Comparison of ENCODE assay signal across 1 cellular context in genomic region chr7:129224251-129225205, GRCh38.
TF ChIP-seq lines count a peak whose summit lies in the region.

TSS of gene AHCYL2 (plus strand) at chr7:129225030.

TF ChIP-seq in K562, 482 proteins besides CTCF, POLR2A, EP300 and RAD21 (continued from another document and continues in another):
- TF ChIP-seq LCOR (CRISPR knock-in tag; IDR thresholded peaks at IDR 0.05), result peak; percentile 86
- peak; percentile 73 for TF ChIP-seq AFF4 (CRISPR knock-in tag; IDR thresholded peaks at IDR 0.05)
- 0 out of 2 replicates have a peak, but pooled peaks have one; percentile 68 for TF ChIP-seq KDM2B (CRISPR knock-in tag; IDR thresholded peaks at IDR 0.05)
- TF ChIP-seq POLR2AphosphoS5 (IDR thresholded peaks at IDR 0.05; ENCODE audit: control insufficient read depth, insufficient read depth, low read depth, low read length), result no peak; the same call in none of the 2 replicates
- TF ChIP-seq HBP1 (CRISPR knock-in tag; IDR thresholded peaks at IDR 0.05), result 0 out of 2 replicates have a peak, but pooled peaks have one; percentile 44
- peak; percentile 93 for TF ChIP-seq DIDO1 (tag; IDR thresholded peaks at IDR 0.05; ENCODE audit: low read depth)
- TF ChIP-seq, protein P1, sequence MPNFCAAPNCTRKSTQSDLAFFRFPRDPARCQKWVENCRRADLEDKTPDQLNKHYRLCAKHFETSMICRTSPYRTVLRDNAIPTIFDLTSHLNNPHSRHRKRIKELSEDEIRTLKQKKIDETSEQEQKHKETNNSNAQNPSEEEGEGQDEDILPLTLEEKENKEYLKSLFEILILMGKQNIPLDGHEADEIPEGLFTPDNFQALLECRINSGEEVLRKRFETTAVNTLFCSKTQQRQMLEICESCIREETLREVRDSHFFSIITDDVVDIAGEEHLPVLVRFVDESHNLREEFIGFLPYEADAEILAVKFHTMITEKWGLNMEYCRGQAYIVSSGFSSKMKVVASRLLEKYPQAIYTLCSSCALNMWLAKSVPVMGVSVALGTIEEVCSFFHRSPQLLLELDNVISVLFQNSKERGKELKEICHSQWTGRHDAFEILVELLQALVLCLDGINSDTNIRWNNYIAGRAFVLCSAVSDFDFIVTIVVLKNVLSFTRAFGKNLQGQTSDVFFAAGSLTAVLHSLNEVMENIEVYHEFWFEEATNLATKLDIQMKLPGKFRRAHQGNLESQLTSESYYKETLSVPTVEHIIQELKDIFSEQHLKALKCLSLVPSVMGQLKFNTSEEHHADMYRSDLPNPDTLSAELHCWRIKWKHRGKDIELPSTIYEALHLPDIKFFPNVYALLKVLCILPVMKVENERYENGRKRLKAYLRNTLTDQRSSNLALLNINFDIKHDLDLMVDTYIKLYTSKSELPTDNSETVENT (CRISPR knock-in tag; IDR thresholded peaks at IDR 0.05), result no peak
- no peak for TF ChIP-seq ZNF124 (CRISPR knock-in tag; IDR thresholded peaks at IDR 0.05)
- TF ChIP-seq, protein P2, sequence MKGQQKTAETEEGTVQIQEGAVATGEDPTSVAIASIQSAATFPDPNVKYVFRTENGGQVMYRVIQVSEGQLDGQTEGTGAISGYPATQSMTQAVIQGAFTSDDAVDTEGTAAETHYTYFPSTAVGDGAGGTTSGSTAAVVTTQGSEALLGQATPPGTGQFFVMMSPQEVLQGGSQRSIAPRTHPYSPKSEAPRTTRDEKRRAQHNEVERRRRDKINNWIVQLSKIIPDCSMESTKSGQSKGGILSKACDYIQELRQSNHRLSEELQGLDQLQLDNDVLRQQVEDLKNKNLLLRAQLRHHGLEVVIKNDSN (CRISPR knock-in tag; IDR thresholded peaks at IDR 0.05), result peak; percentile 99
- peak; percentile 69 for TF ChIP-seq REST (CRISPR knock-in tag; IDR thresholded peaks at IDR 0.05; ENCODE audit: low read depth)
- TF ChIP-seq MBD2 (IDR thresholded peaks at IDR 0.05; ENCODE audit: borderline replicate concordance, low read depth), result peak; percentile 98
- TF ChIP-seq GABPA (tag; conservative IDR thresholded peaks at IDR 0.05; ENCODE audit: low read depth), result peak; percentile 94
- TF ChIP-seq, protein P3, sequence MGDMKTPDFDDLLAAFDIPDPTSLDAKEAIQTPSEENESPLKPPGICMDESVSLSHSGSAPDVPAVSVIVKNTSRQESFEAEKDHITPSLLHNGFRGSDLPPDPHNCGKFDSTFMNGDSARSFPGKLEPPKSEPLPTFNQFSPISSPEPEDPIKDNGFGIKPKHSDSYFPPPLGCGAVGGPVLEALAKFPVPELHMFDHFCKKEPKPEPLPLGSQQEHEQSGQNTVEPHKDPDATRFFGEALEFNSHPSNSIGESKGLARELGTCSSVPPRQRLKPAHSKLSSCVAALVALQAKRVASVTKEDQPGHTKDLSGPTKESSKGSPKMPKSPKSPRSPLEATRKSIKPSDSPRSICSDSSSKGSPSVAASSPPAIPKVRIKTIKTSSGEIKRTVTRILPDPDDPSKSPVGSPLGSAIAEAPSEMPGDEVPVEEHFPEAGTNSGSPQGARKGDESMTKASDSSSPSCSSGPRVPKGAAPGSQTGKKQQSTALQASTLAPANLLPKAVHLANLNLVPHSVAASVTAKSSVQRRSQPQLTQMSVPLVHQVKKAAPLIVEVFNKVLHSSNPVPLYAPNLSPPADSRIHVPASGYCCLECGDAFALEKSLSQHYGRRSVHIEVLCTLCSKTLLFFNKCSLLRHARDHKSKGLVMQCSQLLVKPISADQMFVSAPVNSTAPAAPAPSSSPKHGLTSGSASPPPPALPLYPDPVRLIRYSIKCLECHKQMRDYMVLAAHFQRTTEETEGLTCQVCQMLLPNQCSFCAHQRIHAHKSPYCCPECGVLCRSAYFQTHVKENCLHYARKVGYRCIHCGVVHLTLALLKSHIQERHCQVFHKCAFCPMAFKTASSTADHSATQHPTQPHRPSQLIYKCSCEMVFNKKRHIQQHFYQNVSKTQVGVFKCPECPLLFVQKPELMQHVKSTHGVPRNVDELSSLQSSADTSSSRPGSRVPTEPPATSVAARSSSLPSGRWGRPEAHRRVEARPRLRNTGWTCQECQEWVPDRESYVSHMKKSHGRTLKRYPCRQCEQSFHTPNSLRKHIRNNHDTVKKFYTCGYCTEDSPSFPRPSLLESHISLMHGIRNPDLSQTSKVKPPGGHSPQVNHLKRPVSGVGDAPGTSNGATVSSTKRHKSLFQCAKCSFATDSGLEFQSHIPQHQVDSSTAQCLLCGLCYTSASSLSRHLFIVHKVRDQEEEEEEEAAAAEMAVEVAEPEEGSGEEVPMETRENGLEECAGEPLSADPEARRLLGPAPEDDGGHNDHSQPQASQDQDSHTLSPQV (IDR thresholded peaks at IDR 0.05), result peak; percentile 95
- peak; percentile 78 for TF ChIP-seq ZBTB7A (IDR thresholded peaks at IDR 0.05; ENCODE audit: borderline replicate concordance, control insufficient read depth, low read depth, low read length)
- TF ChIP-seq TRIM28 (IDR thresholded peaks at IDR 0.05), result peak; percentile 75
- peak; percentile 68; the same call in 1 of the 2 replicates for TF ChIP-seq CREB3 (tag; conservative IDR thresholded peaks at IDR 0.05; ENCODE audit: low read depth)
- TF ChIP-seq, protein P4, sequence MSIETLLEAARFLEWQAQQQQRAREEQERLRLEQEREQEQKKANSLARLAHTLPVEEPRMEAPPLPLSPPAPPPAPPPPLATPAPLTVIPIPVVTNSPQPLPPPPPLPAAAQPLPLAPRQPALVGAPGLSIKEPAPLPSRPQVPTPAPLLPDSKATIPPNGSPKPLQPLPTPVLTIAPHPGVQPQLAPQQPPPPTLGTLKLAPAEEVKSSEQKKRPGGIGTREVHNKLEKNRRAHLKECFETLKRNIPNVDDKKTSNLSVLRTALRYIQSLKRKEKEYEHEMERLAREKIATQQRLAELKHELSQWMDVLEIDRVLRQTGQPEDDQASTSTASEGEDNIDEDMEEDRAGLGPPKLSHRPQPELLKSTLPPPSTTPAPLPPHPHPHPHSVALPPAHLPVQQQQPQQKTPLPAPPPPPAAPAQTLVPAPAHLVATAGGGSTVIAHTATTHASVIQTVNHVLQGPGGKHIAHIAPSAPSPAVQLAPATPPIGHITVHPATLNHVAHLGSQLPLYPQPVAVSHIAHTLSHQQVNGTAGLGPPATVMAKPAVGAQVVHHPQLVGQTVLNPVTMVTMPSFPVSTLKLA (conservative IDR thresholded peaks at IDR 0.05), result peak; percentile 96 to 98
- peak; percentile 81 for TF ChIP-seq MITF (IDR thresholded peaks at IDR 0.05)
- TF ChIP-seq ZBTB2 (IDR thresholded peaks at IDR 0.05), result peak; percentile 78; the same call in 1 of the 2 replicates
- TF ChIP-seq, protein P5, sequence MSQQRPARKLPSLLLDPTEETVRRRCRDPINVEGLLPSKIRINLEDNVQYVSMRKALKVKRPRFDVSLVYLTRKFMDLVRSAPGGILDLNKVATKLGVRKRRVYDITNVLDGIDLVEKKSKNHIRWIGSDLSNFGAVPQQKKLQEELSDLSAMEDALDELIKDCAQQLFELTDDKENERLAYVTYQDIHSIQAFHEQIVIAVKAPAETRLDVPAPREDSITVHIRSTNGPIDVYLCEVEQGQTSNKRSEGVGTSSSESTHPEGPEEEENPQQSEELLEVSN (IDR thresholded peaks at IDR 0.05; ENCODE audit: borderline replicate concordance in 1 of 2, extremely low read depth in 1 of 2, insufficient read depth in 1 of 2, insufficient read length in 1 of 2, low read depth in 1 of 2, low read length in 1 of 2, poor library complexity in 1 of 2, severe bottlenecking in 1 of 2), result peak; percentile 88 to 92
- TF ChIP-seq CREB1 (IDR thresholded peaks at IDR 0.05), result peak; percentile 85
- TF ChIP-seq CREB1 (CRISPR knock-in tag; IDR thresholded peaks at IDR 0.05), result peak; percentile 87
- TF ChIP-seq PHF8 (IDR thresholded peaks at IDR 0.05; ENCODE audit: borderline replicate concordance, low read length), result peak; percentile 64; the same call in 1 of the 2 replicates
- peak; percentile 87; the same call in 1 of the 2 replicates for TF ChIP-seq MTA1 (IDR thresholded peaks at IDR 0.05; ENCODE audit: borderline replicate concordance)
- TF ChIP-seq U2AF1 (optimal IDR thresholded peaks at IDR 0.05; ENCODE audit: low read depth, low read length), result peak; percentile 33
- peak; percentile 87; the same call in 1 of the 2 replicates for TF ChIP-seq NBN (IDR thresholded peaks at IDR 0.05; ENCODE audit: low read depth)
- peak; percentile 43; the same call in 1 of the 2 replicates for TF ChIP-seq MAFK (IDR thresholded peaks at IDR 0.05; ENCODE audit: low read length)
- peak; percentile 100 for TF ChIP-seq SP1 (CRISPR knock-in tag; IDR thresholded peaks at IDR 0.05)
